ENCODE assay signal across 11 cellular contexts in genomic region chr5:132812123-132812948, GRCh38. TPM values are rescaled to one million over a fixed set of nuclear protein-coding genes. Genes with fewer than 3 reads are reported as not detected.
A peak's percentile ranks its signal among the peaks of the same experiment; 100 is the strongest.
DNase-seq lines count a peak whose midpoint lies in the region; ATAC-seq and TF ChIP-seq lines count a peak whose summit lies in the region.
"Had no signal": no experiment of that assay in that cellular context is flagged by ENCODE, and none has a peak within 500 bp of the region (broad histone marks: within the 10 kb centered on the region; RNA-seq: fewer than 3 reads in every experiment).

No MANE protein-coding gene starts in this region.

- WGBS in testis, 2 donors, result 39 to 40% methylated on average over 20 of the region's 20 CpGs

- H3K36me3 ChIP-seq in cardiac muscle cell, result no peaks in the 10 kb centered on the region
- no peaks in the 10 kb centered on the region for H3K36me3 ChIP-seq in testis (ENCODE audit: low read depth, missing control alignments)
- no peaks in the 10 kb centered on the region for H3K36me3 ChIP-seq in H7 (replicated peaks; ENCODE audit: control insufficient read depth, insufficient read depth, low read length)

- no peak for TF ChIP-seq POLR2A in testis (IDR thresholded peaks at IDR 0.05)

- H3K9me3 Mint-ChIP-seq in effector memory CD8-positive, alpha-beta T cell, result no peaks in the 10 kb centered on the region
- no peaks in the 10 kb centered on the region for H3K9me3 Mint-ChIP-seq in endothelial cell (ENCODE audit: unreplicated experiment)

- no peak overlapping the region for H3K27ac Mint-ChIP-seq in effector memory CD8-positive, alpha-beta T cell
- H3K27ac Mint-ChIP-seq in endothelial cell (ENCODE audit: unreplicated experiment), result no peak overlapping the region

- no peak for ATAC-seq in left cardiac atrium
- no peak for ATAC-seq in effector memory CD8-positive, alpha-beta T cell (replicated peaks)

- H3K27me3 ChIP-seq in cardiac muscle cell, result peaks cover 88% of the 10 kb centered on the region
- no peaks in the 10 kb centered on the region for H3K27me3 ChIP-seq in testis
- peaks cover 47% of the 10 kb centered on the region for H3K27me3 ChIP-seq in H7 (ENCODE audit: control insufficient read depth, insufficient read depth, low read length)

- H3K4me1 ChIP-seq in cardiac muscle cell (ENCODE audit: low read depth) (peaks cover 3% of the 10 kb centered on the region), testis (no peaks in the 10 kb centered on the region)

- H3K27ac ChIP-seq in cardiac muscle cell (no peak overlapping the region), testis (no peak overlapping the region)

- peak overlapping the region; percentile 76 to 77 for H3K4me3 Mint-ChIP-seq in effector memory CD8-positive, alpha-beta T cell
- no peak overlapping the region for H3K4me3 Mint-ChIP-seq in endothelial cell (ENCODE audit: unreplicated experiment)

- DNase-seq in cardiac muscle cell (ENCODE audit: low read depth in 1 of 2, low spot score in 1 of 2), result no peak
- DNase-seq in left cardiac atrium, result no peak
- peak; percentile 73 for DNase-seq in NOMO-1 treated with DMSO at 0.1 percent for 48 hours (lab: John Stamatoyannopoulos, UW; ENCODE audit: unreplicated experiment)
- no peak for DNase-seq in effector memory CD8-positive, alpha-beta T cell
- no peak for DNase-seq in testis
- no peak for DNase-seq in T-helper 9 cell
- DNase-seq in endothelial cell (ENCODE audit: low spot score), result no peak
- no peak for DNase-seq in H7
- DNase-seq: Kasumi-1, kidney glomerular epithelial cell had no signal

- no peaks in the 10 kb centered on the region for H3K36me3 Mint-ChIP-seq in effector memory CD8-positive, alpha-beta T cell (ENCODE audit: insufficient read depth)
- H3K36me3 Mint-ChIP-seq in endothelial cell (ENCODE audit: low read depth, unreplicated experiment), result no peaks in the 10 kb centered on the region

- intact Hi-C loops in left cardiac atrium (cut with DNase I), result loop anchor here in 1 of 2 donors (10.0 kb wide), 1 partner anchor 58 kb away; no protein-coding TSS in a partner anchor
- intact Hi-C loops in testis (cut with DNase I; ENCODE audit: low total_unique reads), result no loop called here

- peaks cover 43 to 52% of the 10 kb centered on the region in 2 donors for H3K27me3 Mint-ChIP-seq in effector memory CD8-positive, alpha-beta T cell
- peaks cover 6% of the 10 kb centered on the region for H3K27me3 Mint-ChIP-seq in endothelial cell (ENCODE audit: unreplicated experiment)

- TF ChIP-seq CTCF in cardiac muscle cell (IDR thresholded peaks at IDR 0.05; ENCODE audit: low read depth, low read length), result no peak
- no peak for TF ChIP-seq CTCF in testis (IDR thresholded peaks at IDR 0.05)
- TF ChIP-seq CTCF in endothelial cell (IDR thresholded peaks at IDR 0.05; ENCODE audit: unreplicated experiment), result no peak

- H3K9me3 ChIP-seq in cardiac muscle cell (ENCODE audit: low read depth) (no peaks in the 10 kb centered on the region), testis (no peaks in the 10 kb centered on the region)

- H3K4me3 ChIP-seq in cardiac muscle cell, result peak overlapping the region; percentile 37
- peak overlapping the region; percentile 18 to 48 for H3K4me3 ChIP-seq in testis
- no peak overlapping the region for H3K4me3 ChIP-seq in H7 (ENCODE audit: insufficient read depth, low read depth, low read length)

- peaks cover 4 to 8% of the 10 kb centered on the region in 2 donors for H3K4me1 Mint-ChIP-seq in effector memory CD8-positive, alpha-beta T cell (ENCODE audit: low read depth in 2 of 2)
- peaks cover 6% of the 10 kb centered on the region for H3K4me1 Mint-ChIP-seq in endothelial cell (ENCODE audit: unreplicated experiment)

RNA-seq across cellular contexts. Expression of gene SOWAHA, which starts 0.8 kb away (rescaled TPM):
- total RNA-seq in cardiac muscle cell, result 0.14 TPM in 1 of 2 replicates, not detected in the other
- not detected in 2 replicates for polyA plus RNA-seq in cardiac muscle cell
- total RNA-seq in left cardiac atrium, result under 1 TPM in 1 of 2 donors, not detected in 1; 0.06 TPM
- total RNA-seq in testis, result 1 to 10 TPM; 1.2 to 1.3 TPM
- polyA plus RNA-seq in testis (ENCODE audit: insufficient read depth, low read depth, low replicate concordance), result 0.46 TPM
- not detected for total RNA-seq in endothelial cell (ENCODE audit: unreplicated experiment)
- total RNA-seq in H7 (2014; rRNA removed; shearing (Covaris generic)), result 0.21 TPM in 1 of 2 replicates, not detected in the other
- total RNA-seq: dermis microvascular lymphatic vessel endothelial cell had no signal

RNA-seq across cellular contexts. Expression of gene SHROOM1, which starts 18.1 kb away (rescaled TPM):
- 8.1 and 9.8 TPM in 2 replicates for total RNA-seq in cardiac muscle cell
- 13.3 TPM in 2 replicates for polyA plus RNA-seq in cardiac muscle cell
- total RNA-seq in left cardiac atrium, result 1 to 10 TPM; 6.1 to 7.2 TPM
- 1 to 10 TPM; 9.0 to 9.6 TPM for total RNA-seq in testis
- 2.1 TPM for polyA plus RNA-seq in testis (ENCODE audit: insufficient read depth, low read depth, low replicate concordance)
- total RNA-seq in endothelial cell (ENCODE audit: unreplicated experiment), result 5.6 TPM
- total RNA-seq in H7 (2014; rRNA removed; shearing (Covaris generic)), result 1.3 and 4.0 TPM in 2 replicates

RNA-seq across cellular contexts. Expression of gene SEPTIN8, which starts 35.3 kb away (rescaled TPM):
- 41.0 and 51.9 TPM in 2 replicates for total RNA-seq in cardiac muscle cell
- polyA plus RNA-seq in cardiac muscle cell, result 18.6 and 24.4 TPM in 2 replicates
- total RNA-seq in left cardiac atrium, result 10 to 100 TPM; 29.4 to 31.3 TPM
- total RNA-seq in testis, result 10 to 100 TPM; 12.4 to 13.9 TPM
- 16.4 TPM for polyA plus RNA-seq in testis (ENCODE audit: insufficient read depth, low read depth, low replicate concordance)
- total RNA-seq in endothelial cell (ENCODE audit: unreplicated experiment), result 22.8 TPM
- total RNA-seq in H7 (2014; rRNA removed; shearing (Covaris generic)), result 10.5 and 12.4 TPM in 2 replicates

RNA-seq across cellular contexts. Expression of gene GDF9, which starts 53.9 kb away (rescaled TPM):
- total RNA-seq in cardiac muscle cell (0.14 and 0.45 TPM in 2 replicates), left cardiac atrium (under 1 TPM in 1 of 2 donors, not detected in 1; 0.65 TPM), testis (10 to 100 TPM in 1 of 2 donors, 1 to 10 TPM in 1; 5.7 to 13.5 TPM), endothelial cell (ENCODE audit: unreplicated experiment) (0.33 TPM)
- polyA plus RNA-seq in cardiac muscle cell (1.8 TPM in 1 of 2 replicates, not detected in the other), testis (ENCODE audit: insufficient read depth, low read depth, low replicate concordance) (14.2 TPM)
- total RNA-seq in H7 (2014; rRNA removed; shearing (Covaris generic)), result 0.22 and 0.24 TPM in 2 replicates

RNA-seq across cellular contexts. Expression of gene UQCRQ, which starts 54.1 kb away (rescaled TPM):
- total RNA-seq in cardiac muscle cell, result 97.0 and 217 TPM in 2 replicates
- 949 and 1,297 TPM in 2 replicates for polyA plus RNA-seq in cardiac muscle cell
- total RNA-seq in left cardiac atrium, result 1,000 to 10,000 TPM; 1,029 to 1,106 TPM
- total RNA-seq in testis, result 100 to 1,000 TPM; 154 to 171 TPM
- polyA plus RNA-seq in testis (ENCODE audit: insufficient read depth, low read depth, low replicate concordance), result 167 TPM
- 152 TPM for total RNA-seq in endothelial cell (ENCODE audit: unreplicated experiment)
- 129 and 137 TPM in 2 replicates for total RNA-seq in H7 (2014; rRNA removed; shearing (Covaris generic))
